Comparison of ENCODE assay signal across 14 cellular contexts in genomic region chr20:58550661-58551060, GRCh38. TPM values are rescaled to one million over a fixed set of nuclear protein-coding genes. Genes with fewer than 3 reads are reported as not detected.
DNase-seq lines count a peak whose midpoint lies in the region; ATAC-seq and TF ChIP-seq lines count a peak whose summit lies in the region.
"Had no signal": no experiment of that assay in that cellular context is flagged by ENCODE, and none has a peak within 500 bp of the region (broad histone marks: within the 10 kb centered on the region; RNA-seq: fewer than 3 reads in every experiment).

No MANE protein-coding gene starts in this region.

- no peak for TF ChIP-seq CTCF in C4-2B (conservative IDR thresholded peaks at IDR 0.05)
- no peak for TF ChIP-seq CTCF in parathyroid adenoma (IDR thresholded peaks at IDR 0.05)
- no peak for TF ChIP-seq CTCF in ovary (IDR thresholded peaks at IDR 0.05)

- H3K27me3 ChIP-seq in SJSA1 (replicated peaks) = no peaks in the 10 kb centered on the region
- no peaks in the 10 kb centered on the region for H3K27me3 ChIP-seq in parathyroid adenoma (ENCODE audit: control insufficient read depth, insufficient read depth, low read length)
- no peaks in the 10 kb centered on the region for H3K27me3 ChIP-seq in ovary

- H3K9me3 ChIP-seq in SJSA1 (replicated peaks) = no peaks in the 10 kb centered on the region
- H3K9me3 ChIP-seq in parathyroid adenoma (ENCODE audit: control insufficient read depth, low read length) = no peaks in the 10 kb centered on the region
- H3K9me3 ChIP-seq in ovary = no peaks in the 10 kb centered on the region

- TF ChIP-seq POLR2A in ovary (IDR thresholded peaks at IDR 0.05) = no peak

- no peaks in the 10 kb centered on the region for H3K79me2 ChIP-seq in parathyroid adenoma

- H3K4me3 ChIP-seq in SJSA1 (no peak overlapping the region), parathyroid adenoma (ENCODE audit: low read depth, low read length) (no peak overlapping the region), ovary (no peak overlapping the region)

- H3K36me3 ChIP-seq in SJSA1 (no peaks in the 10 kb centered on the region), parathyroid adenoma (ENCODE audit: control insufficient read depth, insufficient read depth, low read length) (no peaks in the 10 kb centered on the region), ovary (no peaks in the 10 kb centered on the region)

- in situ Hi-C loops in ACHN (cut with HindIII; ENCODE audit: low pct_ligation_motif_present, low pct_unique_long_range_greater_than_20kb, low sequenced_read_pairs) = no loop called here

- H3K4me1 ChIP-seq in SJSA1 (replicated peaks) (peaks cover 69% of the 10 kb centered on the region), parathyroid adenoma (no peaks in the 10 kb centered on the region), ovary (ENCODE audit: insufficient read depth) (peaks cover 2% of the 10 kb centered on the region)
- H3K4me1 ChIP-seq: foreskin keratinocyte had no signal

- H3K27ac ChIP-seq in C4-2B (peak overlapping the region; percentile 26), SJSA1 (peak overlapping the region; percentile 57), epithelial cell of prostate (no peak overlapping the region), parathyroid adenoma (no peak overlapping the region), ovary (no peak overlapping the region)
- H3K27ac ChIP-seq: foreskin keratinocyte had no signal

- intact Hi-C loops in ovary (cut with DNase I) = no loop called here
- intact Hi-C loops in posterior cingulate gyrus (cut with DNase I) = no loop called here

- 45 to 65% (median 47%) methylated on average over 10 of the region's 10 CpGs for WGBS in ovary, 3 donors

- ATAC-seq in GM19397 (IDR thresholded peaks at IDR 0.05; ENCODE audit: unreplicated experiment) = no peak
- ATAC-seq: foreskin keratinocyte had no signal

- no peak for TF ChIP-seq EP300 in ovary (IDR thresholded peaks at IDR 0.05)

- peak overlapping the region; percentile 45 for H3K4me2 ChIP-seq in parathyroid adenoma (ENCODE audit: low read length)

- no peak overlapping the region for H3K9ac ChIP-seq in parathyroid adenoma

- DNase-seq in SJSA1 (ENCODE audit: low read depth in 1 of 2, low spot score in 2 of 2) (peak; percentile 63 to 75), epithelial cell of prostate (ENCODE audit: low read depth, low spot score) (peak; percentile 16), ovary (no peak), posterior cingulate gyrus (no peak), ACHN (no peak)
- DNase-seq: foreskin keratinocyte, kidney, NCI-H1105 treated with DMSO at 0.1 percent for 48 hours, NCI-H526, SHP77 treated with DMSO at 0.1 percent for 48 hours had no signal

- peak overlapping the region; percentile 69 for H2AFZ ChIP-seq in parathyroid adenoma

RNA-seq across cellular contexts. Expression of gene APCDD1L, which starts 35.5 kb away (rescaled TPM):
- total RNA-seq in SJSA1 (2014; rRNA removed; shearing (Covaris generic)) = 0.24 TPM in 1 of 2 replicates, not detected in the other
- under 1 TPM in 1 of 7 donors, not detected in 6; 0.08 TPM for total RNA-seq in ovary
- under 1 TPM in 1 of 2 donors, not detected in 1; 0.62 TPM for polyA plus RNA-seq in ovary
- polyA plus RNA-seq: neural cell had no signal

Comparison
In these comparisons a context has a peak if more than half of its experiments do, and no peak if none do; other contexts are left out.
1. H3K27ac ChIP-seq: peak in C4-2B (single experiment) and SJSA1 (single experiment); none in epithelial cell of prostate (single experiment), parathyroid adenoma (single experiment) and ovary (0 of 2).
2. DNase-seq: peak in SJSA1 (2 of 2) and epithelial cell of prostate (single experiment); none in ovary (0 of 5), posterior cingulate gyrus (0 of 10) and ACHN (single experiment).